Comparison of ENCODE assay signal across 1 cellular context in genomic region chr16:73016488-73016830, GRCh38.
A peak's percentile ranks its signal among the peaks of the same experiment; 100 is the strongest.
TF ChIP-seq lines count a peak whose summit lies in the region.

No MANE protein-coding gene starts in this region.

TF ChIP-seq in GM12878, 131 proteins besides CTCF, POLR2A, EP300 and RAD21 (continued from another document):
- no peak for TF ChIP-seq REST (IDR thresholded peaks at IDR 0.05; ENCODE audit: low read depth, low read length)
- TF ChIP-seq NRF1 (conservative IDR thresholded peaks at IDR 0.05; ENCODE audit: low read depth, low read length) = no peak
- TF ChIP-seq MEF2B (IDR thresholded peaks at IDR 0.05; ENCODE audit: partially characterized antibody, poor library complexity, severe bottlenecking) = peak; percentile 92
- no peak for TF ChIP-seq CHD2 (IDR thresholded peaks at IDR 0.05; ENCODE audit: borderline replicate concordance, low read depth, low read length)
- peak; percentile 46; the same call in 1 of the 2 replicates for TF ChIP-seq RELB (IDR thresholded peaks at IDR 0.05; ENCODE audit: low read depth)
- peak; percentile 97 for TF ChIP-seq MEF2A (IDR thresholded peaks at IDR 0.05; ENCODE audit: insufficient read depth, low read depth, low read length)
- TF ChIP-seq ZNF274 (IDR thresholded peaks at IDR 0.05; ENCODE audit: insufficient read depth, insufficient read length) = no peak
- peak; percentile 52; the same call in 1 of the 2 replicates for TF ChIP-seq CBX5 (IDR thresholded peaks at IDR 0.05; ENCODE audit: low read depth)
- 0 out of 2 replicates have a peak, but pooled peaks have one; percentile 3 for TF ChIP-seq RCOR1 (conservative IDR thresholded peaks at IDR 0.05; ENCODE audit: low read depth, low read length)
- no peak for TF ChIP-seq KLF5 (IDR thresholded peaks at IDR 0.05; ENCODE audit: partially characterized antibody)
- no peak for TF ChIP-seq ZSCAN29 (IDR thresholded peaks at IDR 0.05)
- peak; percentile 44; the same call in 1 of the 2 replicates for TF ChIP-seq NR2F1 (conservative IDR thresholded peaks at IDR 0.05)
- TF ChIP-seq NBN (IDR thresholded peaks at IDR 0.05) = peak; percentile 69; the same call in 1 of the 2 replicates
- peak; percentile 72; the same call in 1 of the 2 replicates for TF ChIP-seq ZNF217 (IDR thresholded peaks at IDR 0.05)
- peak; percentile 69; the same call in 1 of the 2 replicates for TF ChIP-seq IKZF1 (conservative IDR thresholded peaks at IDR 0.05)
- 0 out of 2 replicates have a peak, but pooled peaks have one; percentile 9 for TF ChIP-seq DPF2 (IDR thresholded peaks at IDR 0.05)
- TF ChIP-seq MTA3 (IDR thresholded peaks at IDR 0.05; ENCODE audit: borderline replicate concordance, low read length) = peak; percentile 82; the same call in 1 of the 2 replicates
- peak; percentile 73 for TF ChIP-seq JUNB (IDR thresholded peaks at IDR 0.05)
- no peak for TF ChIP-seq ZNF384 (IDR thresholded peaks at IDR 0.05; ENCODE audit: borderline replicate concordance, low read depth, low read length)
- 0 out of 2 replicates have a peak, but pooled peaks have one; percentile 17 for TF ChIP-seq PKNOX1 (IDR thresholded peaks at IDR 0.05)
- TF ChIP-seq CREM (IDR thresholded peaks at IDR 0.05; ENCODE audit: low read depth) = peak; percentile 38; the same call in 1 of the 2 replicates
- TF ChIP-seq IRF4 (IDR thresholded peaks at IDR 0.05; ENCODE audit: low read depth, low read length) = peak; percentile 50; the same call in 1 of the 2 replicates
- TF ChIP-seq SKIL (IDR thresholded peaks at IDR 0.05; ENCODE audit: low read depth, poor library complexity, severe bottlenecking) = peak; percentile 50
- TF ChIP-seq ETV6 (conservative IDR thresholded peaks at IDR 0.05 in 1 of 2, IDR thresholded peaks at IDR 0.05 in 1 of 2; ENCODE audit: borderline replicate concordance in 1 of 2, low read depth in 1 of 2) = peak in 1 of 2 experiments; percentile 37; a peak in 1 of 4 replicates
- no peak for TF ChIP-seq ZBTB33 (IDR thresholded peaks at IDR 0.05)
- no peak for TF ChIP-seq NR2C2 (IDR thresholded peaks at IDR 0.05; ENCODE audit: borderline replicate concordance, control insufficient read depth, insufficient read length, low read depth)
- TF ChIP-seq TBL1XR1 (IDR thresholded peaks at IDR 0.05; ENCODE audit: low read depth, low read length) = 0 out of 2 replicates have a peak, but pooled peaks have one; percentile 30
- no peak for TF ChIP-seq JUND (IDR thresholded peaks at IDR 0.05; ENCODE audit: low read depth, low read length)
- TF ChIP-seq YY1 (IDR thresholded peaks at IDR 0.05; ENCODE audit: low read depth, low read length) = no peak
- peak; percentile 66; the same call in 1 of the 2 replicates for TF ChIP-seq FOXM1 (IDR thresholded peaks at IDR 0.05; ENCODE audit: low read depth, low read length)
